In the genomic region with DNA sequence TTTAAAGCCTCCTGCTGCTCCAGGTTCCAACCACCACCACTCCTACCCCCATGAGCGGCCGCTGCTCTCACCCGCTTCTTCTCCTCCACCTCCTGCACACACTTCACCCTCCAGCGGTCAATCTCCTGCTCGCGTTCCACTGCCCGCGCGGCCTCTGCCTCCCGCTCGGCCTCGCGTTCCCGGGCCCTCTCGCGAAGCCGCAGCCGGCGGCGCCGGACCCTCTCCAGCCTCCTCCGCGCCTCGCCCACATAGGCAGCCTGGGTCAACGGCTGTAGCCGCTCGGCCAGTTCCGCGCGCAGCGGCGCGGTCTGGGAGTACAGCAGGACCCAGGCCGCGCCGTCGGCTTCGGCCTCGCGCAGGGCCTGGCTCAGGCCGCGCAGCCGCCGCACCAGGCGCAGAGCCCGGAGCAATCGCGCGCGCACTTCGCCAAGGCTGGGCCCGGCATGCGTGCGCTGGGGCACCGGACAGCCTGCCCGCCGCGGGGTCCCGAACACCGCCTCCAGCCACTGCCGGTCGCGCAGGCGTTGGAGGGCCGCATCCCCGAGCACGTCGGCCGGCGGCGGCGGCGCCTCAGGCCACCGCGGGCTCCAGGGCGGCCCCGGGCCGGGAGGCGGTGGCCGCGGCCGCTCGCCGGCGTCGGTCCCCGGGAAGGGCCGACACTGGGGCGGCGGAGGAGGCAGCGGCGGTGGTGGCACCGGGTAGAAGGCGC, we compare ENCODE assay signal across 9 cellular contexts. TPM values are rescaled to one million over a fixed set of nuclear protein-coding genes. Genes with fewer than 3 reads are reported as not detected.
DNase-seq lines count a peak whose midpoint lies in the region; ATAC-seq and TF ChIP-seq lines count a peak whose summit lies in the region.
"Had no signal": no experiment of that assay in that cellular context is flagged by ENCODE, and none has a peak within 500 bp of the region (broad histone marks: within the 10 kb centered on the region; RNA-seq: fewer than 3 reads in every experiment).

No MANE protein-coding gene starts in this region.

- TF ChIP-seq CTCF in WTC11 (IDR thresholded peaks at IDR 0.05): no peak

- peaks cover 9% of the 10 kb centered on the region for H3K36me3 ChIP-seq in ES-I3 (ENCODE audit: insufficient read depth, low read length)
- H3K36me3 ChIP-seq in HUES6 (ENCODE audit: control insufficient read depth, insufficient read depth, low read length): peaks cover 21% of the 10 kb centered on the region
- peaks cover 12% of the 10 kb centered on the region for H3K36me3 ChIP-seq in effector memory CD4-positive, alpha-beta T cell (ENCODE audit: control insufficient read depth, insufficient read depth, low read length)
- peaks cover 29% of the 10 kb centered on the region for H3K36me3 ChIP-seq in mesodermal cell (ENCODE audit: control insufficient read depth, insufficient read depth, low read length)

- H3K4me1 ChIP-seq in ES-I3 (ENCODE audit: insufficient read depth, low read length) (no peaks in the 10 kb centered on the region), HUES6 (ENCODE audit: control insufficient read depth, insufficient read depth, low read length) (peaks cover 3% of the 10 kb centered on the region; the same call in 1 of the 2 replicates), mesodermal cell (ENCODE audit: control insufficient read depth, insufficient read depth, low read length, poor library complexity, severe bottlenecking) (no peaks in the 10 kb centered on the region)
- peaks cover 11% of the 10 kb centered on the region for H3K4me1 ChIP-seq in effector memory CD4-positive, alpha-beta T cell (ENCODE audit: control insufficient read depth, insufficient read depth, low read length, poor library complexity, severe bottlenecking)

- peak overlapping the region; percentile 74 for H3K4me3 ChIP-seq in HUES6 (ENCODE audit: low read depth, low read length)
- peak overlapping the region; percentile 98 for H3K4me3 ChIP-seq in effector memory CD4-positive, alpha-beta T cell (ENCODE audit: insufficient read depth, low read depth, low read length, poor library complexity, severe bottlenecking)
- H3K4me3 ChIP-seq in mesodermal cell (ENCODE audit: extremely low read depth, insufficient read depth, low read length, poor library complexity, severe bottlenecking): peak overlapping the region; percentile 63

- peaks cover 21% of the 10 kb centered on the region for H3K9me3 Mint-ChIP-seq in WTC11

- H3K27me3 Mint-ChIP-seq in WTC11 (ENCODE audit: low read depth): peaks cover 10% of the 10 kb centered on the region

- 0 to 1% methylated on average over 63 to 70 of the region's 94 CpGs for WGBS in mesodermal cell (ENCODE audit: insufficient coverage in 2 of 2), 2 experiments

- H3K4me3 Mint-ChIP-seq in WTC11: peak overlapping the region; percentile 80

- POLR2A ChIA-PET in WTC11 (lab: Charles Lee): no interaction called here

- H3K4me1 Mint-ChIP-seq in WTC11: peaks cover 16% of the 10 kb centered on the region

- H3K9me3 ChIP-seq in ES-I3 (ENCODE audit: control insufficient read depth, insufficient read depth, low read length) (peaks cover 9% of the 10 kb centered on the region), HUES6 (ENCODE audit: control insufficient read depth, insufficient read depth, low read depth, low read length) (peaks cover 22% of the 10 kb centered on the region), mesodermal cell (ENCODE audit: control insufficient read depth, low read length) (peaks cover 8% of the 10 kb centered on the region)
- H3K9me3 ChIP-seq in effector memory CD4-positive, alpha-beta T cell (ENCODE audit: control insufficient read depth, low read length): no peaks in the 10 kb centered on the region

- peak overlapping the region; percentile 97 for H3K9ac ChIP-seq in ES-I3 (ENCODE audit: low read depth, low read length)
- H3K9ac ChIP-seq in HUES6 (ENCODE audit: low read length): peak overlapping the region; percentile 75

- ATAC-seq in GM21528 (IDR thresholded peaks at IDR 0.05; ENCODE audit: low FRiP score, unreplicated experiment) (peak; percentile 49), WTC11 (peak; percentile 85)

- peak; percentile 65 for DNase-seq in WTC11 (ENCODE audit: low spot score)
- peak in 1 of 3 donors; percentile 0 for DNase-seq in effector memory CD4-positive, alpha-beta T cell
- peak; percentile 17 for DNase-seq in stromal cell of bone marrow (ENCODE audit: low read depth)
- DNase-seq in NCI-H1105 (lab: John Stamatoyannopoulos, UW): no peak

- H3K27me3 ChIP-seq in HUES6 (ENCODE audit: control insufficient read depth, insufficient read depth, low read length): no peaks in the 10 kb centered on the region
- H3K27me3 ChIP-seq in effector memory CD4-positive, alpha-beta T cell (replicated peaks; ENCODE audit: control insufficient read depth, insufficient read depth, low read length, poor library complexity, severe bottlenecking): no peaks in the 10 kb centered on the region

- peaks cover 45% of the 10 kb centered on the region for H3K36me3 Mint-ChIP-seq in WTC11

- CTCF ChIA-PET in WTC11 (lab: Charles Lee): no interaction called here

- peak overlapping the region; percentile 70; the same call in 1 of the 2 replicates for H3K27ac ChIP-seq in HUES6 (ENCODE audit: low read depth, low read length)
- peak overlapping the region; percentile 84 for H3K27ac ChIP-seq in effector memory CD4-positive, alpha-beta T cell (ENCODE audit: insufficient read depth, low read length, poor library complexity, severe bottlenecking)
- H3K27ac ChIP-seq in mesodermal cell (ENCODE audit: low read depth, low read length, severe bottlenecking): peak overlapping the region; percentile 85

- no peak overlapping the region for H3K27ac Mint-ChIP-seq in WTC11

TF ChIP-seq in WTC11, 78 proteins besides CTCF, POLR2A, EP300 and RAD21 (continues in another document):
- TF ChIP-seq ZNF396 (CRISPR knock-in tag; IDR thresholded peaks at IDR 0.05; ENCODE audit: borderline replicate concordance): no peak
- no peak for TF ChIP-seq RORB (CRISPR knock-in tag; IDR thresholded peaks at IDR 0.05)
- no peak for TF ChIP-seq NR3C1 (CRISPR knock-in tag; conservative IDR thresholded peaks at IDR 0.05; ENCODE audit: low read depth)
- TF ChIP-seq GTF2I (CRISPR knock-in tag; conservative IDR thresholded peaks at IDR 0.05): no peak
- TF ChIP-seq, protein P1, sequence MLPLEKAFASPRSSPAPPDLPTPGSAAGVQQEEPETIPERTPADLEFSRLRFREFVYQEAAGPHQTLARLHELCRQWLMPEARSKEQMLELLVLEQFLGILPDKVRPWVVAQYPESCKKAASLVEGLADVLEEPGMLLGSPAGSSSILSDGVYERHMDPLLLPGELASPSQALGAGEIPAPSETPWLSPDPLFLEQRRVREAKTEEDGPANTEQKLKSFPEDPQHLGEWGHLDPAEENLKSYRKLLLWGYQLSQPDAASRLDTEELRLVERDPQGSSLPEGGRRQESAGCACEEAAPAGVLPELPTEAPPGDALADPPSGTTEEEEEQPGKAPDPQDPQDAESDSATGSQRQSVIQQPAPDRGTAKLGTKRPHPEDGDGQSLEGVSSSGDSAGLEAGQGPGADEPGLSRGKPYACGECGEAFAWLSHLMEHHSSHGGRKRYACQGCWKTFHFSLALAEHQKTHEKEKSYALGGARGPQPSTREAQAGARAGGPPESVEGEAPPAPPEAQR (CRISPR knock-in tag; IDR thresholded peaks at IDR 0.05): no peak
- no peak for TF ChIP-seq CREM (CRISPR knock-in tag; IDR thresholded peaks at IDR 0.05)
- no peak for TF ChIP-seq CREB1 (CRISPR knock-in tag; IDR thresholded peaks at IDR 0.05)
- TF ChIP-seq MYBL2 (CRISPR knock-in tag; IDR thresholded peaks at IDR 0.05): no peak
- no peak for TF ChIP-seq KAT7 (CRISPR knock-in tag; IDR thresholded peaks at IDR 0.05; ENCODE audit: borderline replicate concordance)
- TF ChIP-seq NR2C2 (CRISPR knock-in tag; IDR thresholded peaks at IDR 0.05): no peak
- TF ChIP-seq SMAD3 (CRISPR knock-in tag; IDR thresholded peaks at IDR 0.05; ENCODE audit: borderline replicate concordance): no peak
- TF ChIP-seq TP53 (CRISPR knock-in tag; IDR thresholded peaks at IDR 0.05): peak; percentile 71; the same call in 1 of the 2 replicates
- no peak for TF ChIP-seq MXD4 (CRISPR knock-in tag; IDR thresholded peaks at IDR 0.05; ENCODE audit: borderline replicate concordance)
- TF ChIP-seq, protein P2, sequence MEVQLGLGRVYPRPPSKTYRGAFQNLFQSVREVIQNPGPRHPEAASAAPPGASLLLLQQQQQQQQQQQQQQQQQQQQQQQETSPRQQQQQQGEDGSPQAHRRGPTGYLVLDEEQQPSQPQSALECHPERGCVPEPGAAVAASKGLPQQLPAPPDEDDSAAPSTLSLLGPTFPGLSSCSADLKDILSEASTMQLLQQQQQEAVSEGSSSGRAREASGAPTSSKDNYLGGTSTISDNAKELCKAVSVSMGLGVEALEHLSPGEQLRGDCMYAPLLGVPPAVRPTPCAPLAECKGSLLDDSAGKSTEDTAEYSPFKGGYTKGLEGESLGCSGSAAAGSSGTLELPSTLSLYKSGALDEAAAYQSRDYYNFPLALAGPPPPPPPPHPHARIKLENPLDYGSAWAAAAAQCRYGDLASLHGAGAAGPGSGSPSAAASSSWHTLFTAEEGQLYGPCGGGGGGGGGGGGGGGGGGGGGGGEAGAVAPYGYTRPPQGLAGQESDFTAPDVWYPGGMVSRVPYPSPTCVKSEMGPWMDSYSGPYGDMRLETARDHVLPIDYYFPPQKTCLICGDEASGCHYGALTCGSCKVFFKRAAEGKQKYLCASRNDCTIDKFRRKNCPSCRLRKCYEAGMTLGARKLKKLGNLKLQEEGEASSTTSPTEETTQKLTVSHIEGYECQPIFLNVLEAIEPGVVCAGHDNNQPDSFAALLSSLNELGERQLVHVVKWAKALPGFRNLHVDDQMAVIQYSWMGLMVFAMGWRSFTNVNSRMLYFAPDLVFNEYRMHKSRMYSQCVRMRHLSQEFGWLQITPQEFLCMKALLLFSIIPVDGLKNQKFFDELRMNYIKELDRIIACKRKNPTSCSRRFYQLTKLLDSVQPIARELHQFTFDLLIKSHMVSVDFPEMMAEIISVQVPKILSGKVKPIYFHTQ (CRISPR knock-in tag; IDR thresholded peaks at IDR 0.05): no peak
- no peak for TF ChIP-seq GABPB1 (CRISPR knock-in tag; IDR thresholded peaks at IDR 0.05)

RNA-seq across cellular contexts. Expression of a gene that starts 0.6 kb away (rescaled TPM):
- 23.5 to 25.4 TPM (median 25.4 TPM) in 3 replicates for total RNA-seq in WTC11 (2021)
- 20.2 TPM for polyA plus RNA-seq in mesodermal cell (2013, experiment 1 of 2)
- 17.8 TPM for polyA plus RNA-seq in mesodermal cell (2013, experiment 2 of 2)

RNA-seq across cellular contexts. Expression of a gene that starts 18.0 kb away (rescaled TPM):
- total RNA-seq in WTC11 (2021): 2.0 to 2.9 TPM (median 2.2 TPM) in 3 replicates
- 2.3 TPM for polyA plus RNA-seq in mesodermal cell (2013, experiment 1 of 2)
- polyA plus RNA-seq in mesodermal cell (2013, experiment 2 of 2): 1.6 TPM

RNA-seq across cellular contexts. Expression of a gene that starts 52.1 kb away (rescaled TPM):
- total RNA-seq in WTC11 (2021): 57.9 to 68.7 TPM (median 61.5 TPM) in 3 replicates
- 48.1 TPM for polyA plus RNA-seq in mesodermal cell (2013, experiment 1 of 2)
- polyA plus RNA-seq in mesodermal cell (2013, experiment 2 of 2): 41.9 TPM

RNA-seq across cellular contexts. Expression of a gene that starts 56.4 kb away (rescaled TPM):
- total RNA-seq in WTC11 (2021): 0.05 TPM in 1 of 3 replicates, not detected in the others
- not detected for polyA plus RNA-seq in mesodermal cell (2013, experiment 1 of 2)
- not detected for polyA plus RNA-seq in mesodermal cell (2013, experiment 2 of 2)
- total RNA-seq: glomerular endothelial cell had no signal
